21 cellular contexts compared by ENCODE assay signal in the genomic region with DNA sequence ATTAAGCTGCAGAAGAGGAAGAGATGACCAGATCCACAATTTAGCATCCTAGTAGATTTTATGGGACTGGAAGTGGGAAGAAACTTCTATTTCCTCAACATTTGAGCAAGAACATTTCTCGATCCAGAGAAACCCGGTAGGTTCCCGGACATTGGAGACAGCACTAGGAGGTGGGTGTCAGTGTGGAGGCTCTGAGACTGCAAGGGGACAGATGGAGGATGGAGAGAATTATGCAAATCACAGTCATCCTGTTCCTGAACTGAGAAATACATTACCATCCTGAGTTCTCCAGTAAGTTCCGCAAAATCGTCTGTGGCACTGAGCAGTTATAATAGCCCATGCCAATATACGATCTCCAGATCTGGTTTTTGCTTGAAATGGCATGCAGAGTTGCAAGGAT. TPM values are rescaled to one million over a fixed set of nuclear protein-coding genes. Genes with fewer than 3 reads are reported as not detected.
DNase-seq lines count a peak whose midpoint lies in the region; ATAC-seq, FAIRE-seq and TF ChIP-seq lines count a peak whose summit lies in the region.
"Had no signal": no experiment of that assay in that cellular context is flagged by ENCODE, and none has a peak within 500 bp of the region (broad histone marks: within the 10 kb centered on the region; RNA-seq: fewer than 3 reads in every experiment).

No MANE protein-coding gene starts in this region.

- H3K9me1 ChIP-seq in endothelial cell of umbilical vein (replicated peaks; ENCODE audit: control insufficient read depth, extremely low read depth, insufficient read depth, low read length) = no peaks in the 10 kb centered on the region

- intact Hi-C loops in endothelial cell of umbilical vein (cut with micrococcal nuclease) = no loop called here
- intact Hi-C loops in spleen (cut with DNase I; ENCODE audit: low total_unique reads) = no loop called here
- intact Hi-C loops in right cardiac atrium (cut with DNase I) = no loop called here

- dilution Hi-C loops in endothelial cell of umbilical vein (cut with MboI; ENCODE audit: extremely low pct_ligation_motif_present, low sequenced_read_pairs) = no loop called here

- no peak for TF ChIP-seq POLR2A in GM12892 (IDR thresholded peaks at IDR 0.05; ENCODE audit: low read depth, low read length)
- no peak for TF ChIP-seq POLR2A in endothelial cell of umbilical vein (IDR thresholded peaks at IDR 0.05; ENCODE audit: low read depth, low read length)
- TF ChIP-seq POLR2A in spleen (IDR thresholded peaks at IDR 0.05) = no peak

- H3K27me3 ChIP-seq in endothelial cell of umbilical vein (ENCODE audit: control insufficient read depth in 2 of 2, insufficient read depth in 2 of 2, low read length in 2 of 2) (peaks cover 0 to 7% of the 10 kb centered on the region in 2 experiments), spleen (replicated peaks in 1 of 7) (peaks cover 0 to 7% (median 0%) of the 10 kb centered on the region in 7 donors), right cardiac atrium (ENCODE audit: control insufficient read depth, insufficient read depth) (no peaks in the 10 kb centered on the region)

- POLR2A ChIA-PET in endothelial cell of umbilical vein (lab: Charles Lee) = no interaction called here

- H3K27ac ChIP-seq in endothelial cell of umbilical vein (ENCODE audit: insufficient read depth, low read depth, low read length) (no peak overlapping the region), spleen (no peak overlapping the region), right cardiac atrium (ENCODE audit: low read length) (no peak overlapping the region)
- H3K27ac ChIP-seq: HL-60, KMS-11 had no signal

- H3K36me3 ChIP-seq in endothelial cell of umbilical vein (ENCODE audit: control insufficient read depth in 2 of 2, extremely low read depth in 1 of 2, insufficient read depth in 2 of 2, low read length in 2 of 2) (no peaks in the 10 kb centered on the region), spleen (no peaks in the 10 kb centered on the region)

- H4K20me1 ChIP-seq in endothelial cell of umbilical vein (replicated peaks; ENCODE audit: control insufficient read depth, extremely low read depth, insufficient read depth, low read length) = no peaks in the 10 kb centered on the region

- H2AFZ ChIP-seq in endothelial cell of umbilical vein (ENCODE audit: low read depth, low read length) = no peak overlapping the region
- H2AFZ ChIP-seq: GM23338 had no signal

- H3K9me3 ChIP-seq in endothelial cell of umbilical vein (replicated peaks; ENCODE audit: control insufficient read depth, insufficient read depth, low read length) (no peaks in the 10 kb centered on the region), spleen (peaks cover 0 to 7% (median 0%) of the 10 kb centered on the region in 8 donors), right cardiac atrium (ENCODE audit: control insufficient read depth, low read length) (no peaks in the 10 kb centered on the region)
- H3K9me3 ChIP-seq: SK-N-SH had no signal

- TF ChIP-seq CTCF in endothelial cell of umbilical vein (IDR thresholded peaks at IDR 0.05; ENCODE audit: extremely low read depth in 1 of 2, insufficient read depth in 1 of 2, low read depth in 1 of 2, low read length in 2 of 2) (no peak), spleen (IDR thresholded peaks at IDR 0.05 in 8 of 11, conservative IDR thresholded peaks at IDR 0.05 in 3 of 11) (no peak)

- ATAC-seq in GM19463 (IDR thresholded peaks at IDR 0.05; ENCODE audit: unreplicated experiment) = peak; percentile 39
- no peak for ATAC-seq in right cardiac atrium
- ATAC-seq: GM23338, PC-3 had no signal

- H3K4me1 ChIP-seq in endothelial cell of umbilical vein (ENCODE audit: control insufficient read depth, extremely low read depth, insufficient read depth, low read length) (no peaks in the 10 kb centered on the region), spleen (no peaks in the 10 kb centered on the region), right cardiac atrium (ENCODE audit: control insufficient read depth, insufficient read depth, low read length) (no peaks in the 10 kb centered on the region)

- CTCF ChIA-PET in endothelial cell of umbilical vein (lab: Charles Lee) = no interaction called here

- H3K4me2 ChIP-seq in endothelial cell of umbilical vein (ENCODE audit: insufficient read depth, low read length) = no peak overlapping the region
- H3K4me2 ChIP-seq: GM23338, KMS-11, SK-N-SH had no signal

- no TSS peak for BruUV-seq in endothelial cell of umbilical vein (replicated peaks; lab: Mats Ljungman, UMichigan)

- FAIRE-seq in GM12892 (lab: Jason Lieb, UNC) = peak; percentile 67
- FAIRE-seq in endothelial cell of umbilical vein (lab: Jason Lieb, UNC) = peak; percentile 33

- 84 to 91% (median 88%) methylated on average over 6 of the region's 6 CpGs for WGBS in spleen, 5 donors
- WGBS in right cardiac atrium = 93% methylated on average over 6 of the region's 6 CpGs

- DNase-seq in GM12892 (ENCODE audit: insufficient read length) = no peak
- no peak for DNase-seq in endothelial cell of umbilical vein (ENCODE audit: low read depth, low spot score)
- peak; percentile 24 for DNase-seq in spleen
- no peak for DNase-seq in AG20443 (ENCODE audit: low spot score)
- DNase-seq in right cardiac atrium = no peak
- no peak for DNase-seq in NCI-H2107 treated with DMSO at 0.1 percent for 48 hours (lab: John Stamatoyannopoulos, UW; ENCODE audit: unreplicated experiment)
- DNase-seq in stimulated activated naive CD4-positive, alpha-beta T cell (lab: John Stamatoyannopoulos, UW) = no peak
- DNase-seq: Calu3, DND-41, H9, MM.1S, NCI-H1417, NCI-H1694, NCI-H2029 treated with DMSO at 0.1 percent for 48 hours, NCI-H2227 treated with DMSO at 0.1 percent for 48 hours, PC-3, SK-N-SH had no signal

- H3K4me3 ChIP-seq in endothelial cell of umbilical vein (replicated peaks in 1 of 3; ENCODE audit: insufficient read depth in 1 of 3, low read depth in 1 of 3, low read length in 3 of 3) = no peak overlapping the region
- H3K4me3 ChIP-seq in spleen = no peak overlapping the region
- H3K4me3 ChIP-seq in right cardiac atrium (ENCODE audit: low read length) = no peak overlapping the region
- H3K4me3 ChIP-seq: GM23338 had no signal

- H3K79me2 ChIP-seq in endothelial cell of umbilical vein (ENCODE audit: control insufficient read depth, insufficient read depth, low read length) = no peaks in the 10 kb centered on the region

- no peak overlapping the region for H3K9ac ChIP-seq in endothelial cell of umbilical vein (replicated peaks; ENCODE audit: extremely low read depth, insufficient read depth, low read length)
- H3K9ac ChIP-seq: KMS-11, SK-N-SH had no signal

TF ChIP-seq in endothelial cell of umbilical vein, 7 proteins besides CTCF, POLR2A, EP300 and RAD21:
- TF ChIP-seq MYC (IDR thresholded peaks at IDR 0.05; ENCODE audit: low read depth, low read length) = no peak
- TF ChIP-seq FOS (IDR thresholded peaks at IDR 0.05; ENCODE audit: borderline replicate concordance, insufficient read depth, low read length) = no peak
- no peak for TF ChIP-seq JUN (IDR thresholded peaks at IDR 0.05; ENCODE audit: borderline replicate concordance, insufficient read depth, insufficient read length, low read depth)
- TF ChIP-seq EZH2 (IDR thresholded peaks at IDR 0.05; ENCODE audit: borderline replicate concordance, low read depth, low read length, severe bottlenecking) = no peak
- TF ChIP-seq POLR2AphosphoS5 (IDR thresholded peaks at IDR 0.05; ENCODE audit: insufficient read depth, low read depth, low read length) = no peak
- TF ChIP-seq, protein P1, sequence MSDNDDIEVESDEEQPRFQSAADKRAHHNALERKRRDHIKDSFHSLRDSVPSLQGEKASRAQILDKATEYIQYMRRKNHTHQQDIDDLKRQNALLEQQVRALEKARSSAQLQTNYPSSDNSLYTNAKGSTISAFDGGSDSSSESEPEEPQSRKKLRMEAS (IDR thresholded peaks at IDR 0.05; ENCODE audit: insufficient read depth, insufficient read length) = no peak
- no peak for TF ChIP-seq GATA2 (IDR thresholded peaks at IDR 0.05; ENCODE audit: insufficient read depth, insufficient read length, low read depth, low read length)

RNA-seq across cellular contexts. Expression of a gene that starts 25.6 kb away (rescaled TPM):
- polyA plus RNA-seq in GM12892 (2012; ENCODE audit: missing spikeins) = 69.5 TPM
- total RNA-seq in endothelial cell of umbilical vein (2.6 and 4.7 TPM in 2 replicates), spleen (1 to 10 TPM in 4 of 7 donors, under 1 TPM in 3; 0.60 to 8.7 (median 1.3) TPM), right cardiac atrium (under 1 TPM; 0.26 to 0.65 (median 0.63) TPM)
- polyA plus RNA-seq in endothelial cell of umbilical vein (1.2 and 1.8 TPM in 2 replicates), spleen (under 1 TPM; 0.17 to 0.39 (median 0.19) TPM), right cardiac atrium (0.29 TPM)
- polyA plus RNA-seq in endothelial cell of umbilical vein (2011; cell fraction: cytosol; rRNA removed) = 1.8 and 2.2 TPM in 2 replicates
- polyA plus RNA-seq in endothelial cell of umbilical vein (2011; cell fraction: nucleus; rRNA removed) = 1.4 and 1.8 TPM in 2 replicates
- polyA plus RNA-seq in endothelial cell of umbilical vein (2012) = 12.8 and 16.0 TPM in 2 replicates
- 0.96 and 2.4 TPM in 2 replicates for polyA minus RNA-seq in endothelial cell of umbilical vein
- polyA minus RNA-seq in endothelial cell of umbilical vein (2011; cell fraction: cytosol; rRNA and poly(A)+ RNA removed) = not detected
- 1.8 and 2.2 TPM in 2 replicates for polyA minus RNA-seq in endothelial cell of umbilical vein (2011; cell fraction: nucleus; rRNA and poly(A)+ RNA removed)
